In genomic region chr3:112013784-112014143, GRCh38 we compare ENCODE assay signal across 15 cellular contexts. TPM values are rescaled to one million over a fixed set of nuclear protein-coding genes. Genes with fewer than 3 reads are reported as not detected.
DNase-seq lines count a peak whose midpoint lies in the region; ATAC-seq and TF ChIP-seq lines count a peak whose summit lies in the region.
"Had no signal": no experiment of that assay in that cellular context is flagged by ENCODE, and none has a peak within 500 bp of the region (broad histone marks: within the 10 kb centered on the region; RNA-seq: fewer than 3 reads in every experiment).

No MANE protein-coding gene starts in this region.

- H3K4me3 Mint-ChIP-seq in activated naive CD4-positive, alpha-beta T cell treated with anti-CD3 and anti-CD28 coated beads, Interleukin-2, amount 50 U/mL, for 24 hours = peak overlapping the region; percentile 13
- H3K4me3 Mint-ChIP-seq in stimulated activated effector memory CD8-positive, alpha-beta T cell treated with anti-CD3 and anti-CD28 coated beads, Interleukin-12 subunit alpha, Interleukin-12 subunit beta, amount 100 ng/mL, for 72 hours = peak overlapping the region; percentile 10
- peak overlapping the region in 1 of 5 donors; percentile 60 for H3K4me3 Mint-ChIP-seq in immature natural killer cell
- peak overlapping the region in 3 of 8 donors; percentile 22 to 31 (median 24) for H3K4me3 Mint-ChIP-seq in CD4-positive, alpha-beta memory T cell
- H3K4me3 Mint-ChIP-seq: central memory CD8-positive, alpha-beta T cell had no signal

- ATAC-seq in HG02798 (IDR thresholded peaks at IDR 0.05; ENCODE audit: poor library complexity, unreplicated experiment) = peak; percentile 12
- no peak for ATAC-seq in RWPE2 (ENCODE audit: low read depth)
- no peak for ATAC-seq in stimulated activated effector memory CD8-positive, alpha-beta T cell treated with anti-CD3 and anti-CD28 coated beads, Interleukin-12 subunit alpha, Interleukin-12 subunit beta, amount 100 ng/mL, for 72 hours

- no peaks in the 10 kb centered on the region for H3K36me3 Mint-ChIP-seq in activated naive CD4-positive, alpha-beta T cell treated with anti-CD3 and anti-CD28 coated beads, Interleukin-2, amount 50 U/mL, for 24 hours
- no peaks in the 10 kb centered on the region for H3K36me3 Mint-ChIP-seq in stimulated activated effector memory CD8-positive, alpha-beta T cell treated with anti-CD3 and anti-CD28 coated beads, Interleukin-12 subunit alpha, Interleukin-12 subunit beta, amount 100 ng/mL, for 72 hours
- H3K36me3 Mint-ChIP-seq in immature natural killer cell = no peaks in the 10 kb centered on the region
- no peaks in the 10 kb centered on the region for H3K36me3 Mint-ChIP-seq in CD4-positive, alpha-beta memory T cell

- H3K9me3 ChIP-seq in RWPE2 (ENCODE audit: severe bottlenecking) = no peaks in the 10 kb centered on the region
- H3K9me3 ChIP-seq in CD4-positive, alpha-beta memory T cell (ENCODE audit: control insufficient read depth in 1 of 2, low read length in 2 of 2) = no peaks in the 10 kb centered on the region
- H3K9me3 ChIP-seq: ovary, tibial artery had no signal

- H3K27me3 Mint-ChIP-seq in activated naive CD4-positive, alpha-beta T cell treated with anti-CD3 and anti-CD28 coated beads, Interleukin-2, amount 50 U/mL, for 24 hours = no peaks in the 10 kb centered on the region
- peaks cover 0 to 3% (median 2%) of the 10 kb centered on the region in 3 donors for H3K27me3 Mint-ChIP-seq in immature natural killer cell (ENCODE audit: low read depth in 3 of 3)
- H3K27me3 Mint-ChIP-seq in CD4-positive, alpha-beta memory T cell = no peaks in the 10 kb centered on the region
- H3K27me3 Mint-ChIP-seq: central memory CD8-positive, alpha-beta T cell had no signal

- H3K27me3 ChIP-seq in RWPE2 (ENCODE audit: insufficient read depth, poor library complexity, severe bottlenecking) = peaks cover 2% of the 10 kb centered on the region
- no peaks in the 10 kb centered on the region for H3K27me3 ChIP-seq in CD4-positive, alpha-beta memory T cell (ENCODE audit: insufficient read depth, low read length)
- H3K27me3 ChIP-seq: ovary, tibial artery had no signal

- TF ChIP-seq CTCF in RWPE2 (IDR thresholded peaks at IDR 0.05; ENCODE audit: poor library complexity, severe bottlenecking) = peak; percentile 66

- H3K4me1 ChIP-seq in RWPE2 (ENCODE audit: insufficient read depth, poor library complexity, severe bottlenecking) = no peaks in the 10 kb centered on the region
- peaks cover 4% of the 10 kb centered on the region for H3K4me1 ChIP-seq in CD4-positive, alpha-beta memory T cell (ENCODE audit: insufficient read depth, low read length)

- no peak for DNase-seq in activated naive CD4-positive, alpha-beta T cell treated with Interleukin-2 at 50 U/mL for 16 hours
- no peak for DNase-seq in RWPE2 (ENCODE audit: low spot score)
- no peak for DNase-seq in stimulated activated effector memory CD8-positive, alpha-beta T cell treated with anti-CD3 and anti-CD28 coated beads, Interleukin-12 subunit alpha, Interleukin-12 subunit beta, amount 100 ng/mL, for 72 hours (ENCODE audit: low spot score in 2 of 2)
- DNase-seq in immature natural killer cell = no peak
- DNase-seq in EL = no peak
- DNase-seq in CD4-positive, alpha-beta memory T cell = no peak
- DNase-seq: GF-D8, NCI-H1436 had no signal

- no peaks in the 10 kb centered on the region for H3K36me3 ChIP-seq in RWPE2 (ENCODE audit: low read depth)
- no peaks in the 10 kb centered on the region for H3K36me3 ChIP-seq in CD4-positive, alpha-beta memory T cell (ENCODE audit: insufficient read depth, low read length)
- H3K36me3 ChIP-seq: ovary, tibial artery had no signal

- POLR2A ChIA-PET in CD4-positive, alpha-beta memory T cell (lab: Charles Lee; ENCODE audit: partially characterized antibody) = interaction anchor here (0.6 to 2.0 kb wide), 7 partner anchors 14 to 296 kb away, joined by 3 to 10 read pairs (median 4); partner anchors contain the start of genes ABHD10 and PHLDB2

- no peaks in the 10 kb centered on the region for H3K9me3 Mint-ChIP-seq in activated naive CD4-positive, alpha-beta T cell treated with anti-CD3 and anti-CD28 coated beads, Interleukin-2, amount 50 U/mL, for 24 hours
- H3K9me3 Mint-ChIP-seq in stimulated activated effector memory CD8-positive, alpha-beta T cell treated with anti-CD3 and anti-CD28 coated beads, Interleukin-12 subunit alpha, Interleukin-12 subunit beta, amount 100 ng/mL, for 72 hours = no peaks in the 10 kb centered on the region
- H3K9me3 Mint-ChIP-seq in immature natural killer cell = no peaks in the 10 kb centered on the region
- no peaks in the 10 kb centered on the region for H3K9me3 Mint-ChIP-seq in CD4-positive, alpha-beta memory T cell
- H3K9me3 Mint-ChIP-seq: central memory CD8-positive, alpha-beta T cell had no signal

- no peak overlapping the region for H3K4me3 ChIP-seq in RWPE2 (ENCODE audit: severe bottlenecking)
- no peak overlapping the region for H3K4me3 ChIP-seq in CD4-positive, alpha-beta memory T cell (ENCODE audit: low read length in 2 of 2)
- H3K4me3 ChIP-seq: ovary had no signal

- intact Hi-C loops in CD4-positive, alpha-beta memory T cell (cut with micrococcal nuclease) = loop anchor here (1.0 kb wide), 3 partner anchors 24 to 344 kb away; no protein-coding TSS in a partner anchor

- peaks cover 25% of the 10 kb centered on the region for H3K4me1 Mint-ChIP-seq in activated naive CD4-positive, alpha-beta T cell treated with anti-CD3 and anti-CD28 coated beads, Interleukin-2, amount 50 U/mL, for 24 hours
- peaks cover 15% of the 10 kb centered on the region for H3K4me1 Mint-ChIP-seq in stimulated activated effector memory CD8-positive, alpha-beta T cell treated with anti-CD3 and anti-CD28 coated beads, Interleukin-12 subunit alpha, Interleukin-12 subunit beta, amount 100 ng/mL, for 72 hours
- H3K4me1 Mint-ChIP-seq in immature natural killer cell = peaks cover 0 to 10% of the 10 kb centered on the region in 2 donors
- peaks cover 5 to 12% (median 8%) of the 10 kb centered on the region in 4 donors for H3K4me1 Mint-ChIP-seq in CD4-positive, alpha-beta memory T cell

- H3K27ac ChIP-seq in RWPE2 (ENCODE audit: poor library complexity, severe bottlenecking) = no peak overlapping the region
- H3K27ac ChIP-seq in CD4-positive, alpha-beta memory T cell (ENCODE audit: low read depth, low read length) = no peak overlapping the region
- H3K27ac ChIP-seq: HL-60, ovary had no signal

- CTCF ChIA-PET in CD4-positive, alpha-beta memory T cell (lab: Charles Lee; ENCODE audit: partially characterized antibody) = interaction anchor here (0.6 to 8.2 kb wide), 32 partner anchors 10 to 1506 kb away, joined by 3 to 207 read pairs (median 6); partner anchors contain the start of genes ABHD10 and TAGLN3

- no peak overlapping the region for H3K27ac Mint-ChIP-seq in activated naive CD4-positive, alpha-beta T cell treated with anti-CD3 and anti-CD28 coated beads, Interleukin-2, amount 50 U/mL, for 24 hours
- H3K27ac Mint-ChIP-seq in stimulated activated effector memory CD8-positive, alpha-beta T cell treated with anti-CD3 and anti-CD28 coated beads, Interleukin-12 subunit alpha, Interleukin-12 subunit beta, amount 100 ng/mL, for 72 hours = no peak overlapping the region
- H3K27ac Mint-ChIP-seq in immature natural killer cell = no peak overlapping the region
- peak overlapping the region in 3 of 7 donors; percentile 4 to 57 (median 56) for H3K27ac Mint-ChIP-seq in CD4-positive, alpha-beta memory T cell

RNA-seq across cellular contexts. Expression of gene TAGLN3, which starts 15.0 kb away (rescaled TPM):
- not detected for polyA plus RNA-seq in immature natural killer cell
- total RNA-seq in CD4-positive, alpha-beta memory T cell = not detected
- not detected for polyA plus RNA-seq in CD4-positive, alpha-beta memory T cell
- total RNA-seq: ovary had no signal

RNA-seq across cellular contexts. Expression of gene TMPRSS7, which starts 20.8 kb away (rescaled TPM):
- polyA plus RNA-seq in immature natural killer cell = not detected
- total RNA-seq in CD4-positive, alpha-beta memory T cell = under 1 TPM in 1 of 2 experiments, not detected in 1; 0.15 TPM
- under 1 TPM; 0.26 TPM for polyA plus RNA-seq in CD4-positive, alpha-beta memory T cell
- polyA plus RNA-seq: AG04450, ovary had no signal

RNA-seq across cellular contexts. Expression of gene ABHD10, which starts 34.9 kb away (rescaled TPM):
- polyA plus RNA-seq in immature natural killer cell = 10 to 100 TPM; 22.2 to 27.7 (median 24.2) TPM
- total RNA-seq in CD4-positive, alpha-beta memory T cell = 10 to 100 TPM; 39.7 to 40.1 TPM
- polyA plus RNA-seq in CD4-positive, alpha-beta memory T cell = 10 to 100 TPM; 34.8 to 37.7 TPM
